In genomic region chr1:95092891-95093290, GRCh38 we compare ENCODE assay signal across 2 cellular contexts. TPM values are rescaled to one million over a fixed set of nuclear protein-coding genes. Genes with fewer than 3 reads are reported as not detected.
"Had no signal": no experiment of that assay in that cellular context is flagged by ENCODE, and none has a peak within 500 bp of the region (broad histone marks: within the 10 kb centered on the region; RNA-seq: fewer than 3 reads in every experiment).

No MANE protein-coding gene starts in this region.

RNA-seq across cellular contexts. Expression of gene TLCD4, which starts 24.3 kb away (rescaled TPM):
- total RNA-seq: activated CD8-positive, alpha-beta T cell treated with anti-CD3 and anti-CD28 coated beads, Interleukin-2, amount 10 ng/mL, durations not matched to agents 7 days and 5 days; activated T-helper 2 cell treated with anti-CD3 and anti-CD28 coated beads, Interferon-gamma antibody, Interleukin-2, Interleukin-4, amounts not matched to agents 10 μg/mL and 5 μg/mL and 100 μg/mL, durations not matched to agents 14 hours and 24 hours and 36 hours had no signal
